Comparison of ENCODE assay signal across 16 cellular contexts in genomic region chr3:185880600-185880999, GRCh38.
"Had no signal": no experiment of that assay in that cellular context is flagged by ENCODE, and none has a peak within 500 bp of the region (broad histone marks: within the 10 kb centered on the region; RNA-seq: fewer than 3 reads in every experiment).

No MANE protein-coding gene starts in this region.

- H3K27me3 ChIP-seq: upper lobe of left lung had no signal

- DNase-seq: activated CD4-positive, alpha-beta T cell treated with anti-CD3 and anti-CD28 coated beads, Interleukin-2, amount 50 U/mL, for 1 hour; activated CD4-positive, CD25-positive, alpha-beta regulatory T cell treated with anti-CD3 and anti-CD28 coated beads, Interleukin-2, amount 50 U/mL, for 72 hours; activated gamma-delta T cell treated with Interleukin-2 at 50 U/mL for 16 hours; activated T-cell treated with anti-CD3 and anti-CD28 coated beads, Interleukin-2, amount 50 U/mL, for 1 hour; aorta; dorsolateral prefrontal cortex; effector memory CD8-positive, alpha-beta T cell; esophagus squamous epithelium; left ventricle myocardium inferior; natural killer cell; spleen; stimulated activated CD4-positive, alpha-beta T cell treated with anti-CD3 and anti-CD28 coated beads, Interleukin-4, amount 100 ng/mL, for 24 hours; stimulated activated naive CD4-positive, alpha-beta T cell treated with Interleukin-2 at 50 U/mL for 16 hours; T-helper 1 cell; upper lobe of left lung; WERI-Rb-1 had no signal

- H3K4me1 ChIP-seq: esophagus squamous epithelium, left ventricle myocardium inferior, spleen, upper lobe of left lung had no signal

- H3K27ac ChIP-seq: dorsolateral prefrontal cortex, esophagus squamous epithelium, left ventricle myocardium inferior, spleen, upper lobe of left lung, WERI-Rb-1 had no signal

- H3K36me3 ChIP-seq: esophagus squamous epithelium, left ventricle myocardium inferior, spleen, upper lobe of left lung, WERI-Rb-1 had no signal

- ATAC-seq: effector memory CD8-positive, alpha-beta T cell; natural killer cell had no signal

- H3K4me3 ChIP-seq: dorsolateral prefrontal cortex, esophagus squamous epithelium, left ventricle myocardium inferior, spleen, upper lobe of left lung had no signal

- H3K9me3 ChIP-seq: esophagus squamous epithelium, left ventricle myocardium inferior, spleen, upper lobe of left lung had no signal
